Comparison of ENCODE assay signal across 23 cellular contexts in the genomic region with DNA sequence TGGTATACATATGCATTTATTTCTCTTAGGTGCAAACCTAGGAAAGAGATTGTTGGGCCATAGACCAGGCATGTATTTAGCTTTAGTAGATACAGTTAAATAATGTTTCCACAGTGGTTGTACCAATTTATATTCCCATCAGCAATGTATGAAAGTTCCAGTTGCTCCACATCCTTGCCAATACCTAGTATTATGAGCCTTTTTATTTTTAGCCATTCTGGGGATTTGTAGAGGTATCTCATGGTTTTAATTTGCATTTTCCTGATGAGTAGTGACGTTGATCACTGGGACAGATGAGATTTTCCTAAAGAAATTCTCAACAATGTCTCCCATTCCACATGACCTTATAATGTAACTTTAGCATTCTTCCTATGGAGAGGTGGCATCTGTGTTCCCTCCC.
"Had no signal": no experiment of that assay in that cellular context is flagged by ENCODE, and none has a peak within 500 bp of the region (broad histone marks: within the 10 kb centered on the region; RNA-seq: fewer than 3 reads in every experiment).

No MANE protein-coding gene starts in this region.

- DNase-seq: colonic mucosa; cortex of kidney; dermis blood vessel endothelial cell; dorsolateral prefrontal cortex; effector CD4-positive, alpha-beta T cell; effector CD8-positive, alpha-beta T cell; effector memory CD4-positive, alpha-beta T cell; effector memory CD8-positive, alpha-beta T cell; endodermal cell; erythroblast; esophagus squamous epithelium; foreskin fibroblast; foreskin melanocyte; gastrocnemius medialis; glutamatergic neuron; head of caudate nucleus; heart left ventricle; heart right ventricle had no signal

- H3K36me3 ChIP-seq: colonic mucosa, esophagus muscularis mucosa, esophagus squamous epithelium, gastrocnemius medialis, gastroesophageal sphincter, heart left ventricle, heart right ventricle had no signal

- H3K9me3 ChIP-seq: colonic mucosa, esophagus muscularis mucosa, esophagus squamous epithelium, gastrocnemius medialis, gastroesophageal sphincter, heart left ventricle had no signal

- H3K27ac ChIP-seq: colonic mucosa, coronary artery, dorsolateral prefrontal cortex, epithelial cell of prostate, esophagus muscularis mucosa, esophagus squamous epithelium, foreskin keratinocyte, gastrocnemius medialis, gastroesophageal sphincter, heart left ventricle, heart right ventricle had no signal

- H3K4me3 ChIP-seq: colonic mucosa, coronary artery, dorsolateral prefrontal cortex, esophagus muscularis mucosa, esophagus squamous epithelium, gastrocnemius medialis, gastroesophageal sphincter, heart left ventricle, heart right ventricle had no signal

- H3K4me1 ChIP-seq: colonic mucosa, foreskin keratinocyte, gastrocnemius medialis, gastroesophageal sphincter had no signal
